ENCODE assay signal across 9 cellular contexts in genomic region chr11:17476317-17477083, GRCh38. TPM values are rescaled to one million over a fixed set of nuclear protein-coding genes. Genes with fewer than 3 reads are reported as not detected.
A peak's percentile ranks its signal among the peaks of the same experiment; 100 is the strongest.
DNase-seq lines count a peak whose midpoint lies in the region; ATAC-seq and TF ChIP-seq lines count a peak whose summit lies in the region.
"Had no signal": no experiment of that assay in that cellular context is flagged by ENCODE, and none has a peak within 500 bp of the region (broad histone marks: within the 10 kb centered on the region; RNA-seq: fewer than 3 reads in every experiment).

ABCC8 (minus strand) TSS chr11:17476845; CDS start chr11:17476776, 69 bp downstream.

- peaks cover 31% of the 10 kb centered on the region for H3K27me3 Mint-ChIP-seq in activated naive CD8-positive, alpha-beta T cell
- peaks cover 63% of the 10 kb centered on the region for H3K27me3 Mint-ChIP-seq in activated naive CD8-positive, alpha-beta T cell treated with anti-CD3 and anti-CD28 coated beads, Interleukin-2, amount 50 U/mL, for 24 hours
- H3K27me3 Mint-ChIP-seq in activated naive CD8-positive, alpha-beta T cell treated with anti-CD3 and anti-CD28 coated beads, Interleukin-2, amount 10 ng/mL, durations not matched to agents 7 days and 5 days, result peaks cover 83% of the 10 kb centered on the region

- no peak within 1 kb of the TSS for H3K27ac Mint-ChIP-seq in activated naive CD8-positive, alpha-beta T cell
- no peak within 1 kb of the TSS for H3K27ac Mint-ChIP-seq in activated naive CD8-positive, alpha-beta T cell treated with anti-CD3 and anti-CD28 coated beads, Interleukin-2, amount 50 U/mL, for 24 hours
- H3K27ac Mint-ChIP-seq in activated naive CD8-positive, alpha-beta T cell treated with anti-CD3 and anti-CD28 coated beads, Interleukin-2, amount 10 ng/mL, durations not matched to agents 7 days and 5 days, result no peak within 1 kb of the TSS

- no peak for TF ChIP-seq CTCF in lower lobe of right lung (IDR thresholded peaks at IDR 0.05)

- intact Hi-C loops in lower lobe of right lung (cut with DNase I), result no loop called here

- H3K36me3 Mint-ChIP-seq in activated naive CD8-positive, alpha-beta T cell, result no peaks in the 10 kb centered on the region
- H3K36me3 Mint-ChIP-seq in activated naive CD8-positive, alpha-beta T cell treated with anti-CD3 and anti-CD28 coated beads, Interleukin-2, amount 50 U/mL, for 24 hours (ENCODE audit: low read depth), result no peaks in the 10 kb centered on the region
- no peaks in the 10 kb centered on the region for H3K36me3 Mint-ChIP-seq in activated naive CD8-positive, alpha-beta T cell treated with anti-CD3 and anti-CD28 coated beads, Interleukin-2, amount 10 ng/mL, durations not matched to agents 7 days and 5 days

- DNase-seq in activated naive CD8-positive, alpha-beta T cell treated with anti-CD3 and anti-CD28 coated beads, Interleukin-2, amount 50 U/mL, for 24 hours, result no peak
- no peak for DNase-seq in activated naive CD8-positive, alpha-beta T cell treated with anti-CD3 and anti-CD28 coated beads, Interleukin-2, amount 10 ng/mL, durations not matched to agents 7 days and 5 days
- DNase-seq in lower lobe of right lung (no peak), ureter (ENCODE audit: low spot score) (no peak), COLO829 (ENCODE audit: low spot score) (no peak)
- DNase-seq in effector CD8-positive, alpha-beta T cell (lab: John Stamatoyannopoulos, UW), result no peak
- DNase-seq: cortex of kidney had no signal

- H3K36me3 ChIP-seq in lower lobe of right lung, result no peaks in the 10 kb centered on the region

- peak within 1 kb of the TSS; percentile 20 for H3K4me3 Mint-ChIP-seq in activated naive CD8-positive, alpha-beta T cell
- no peak within 1 kb of the TSS for H3K4me3 Mint-ChIP-seq in activated naive CD8-positive, alpha-beta T cell treated with anti-CD3 and anti-CD28 coated beads, Interleukin-2, amount 50 U/mL, for 24 hours
- H3K4me3 Mint-ChIP-seq in activated naive CD8-positive, alpha-beta T cell treated with anti-CD3 and anti-CD28 coated beads, Interleukin-2, amount 10 ng/mL, durations not matched to agents 7 days and 5 days, result peak within 1 kb of the TSS; percentile 65

- POLR2A ChIA-PET in activated naive CD8-positive, alpha-beta T cell treated with anti-CD3 and anti-CD28 coated beads, Interleukin-2, amount 10 ng/mL, durations not matched to agents 7 days and 5 days (lab: Charles Lee), result no interaction called here

- H3K9me3 Mint-ChIP-seq in activated naive CD8-positive, alpha-beta T cell (ENCODE audit: low read depth), result no peaks in the 10 kb centered on the region
- H3K9me3 Mint-ChIP-seq in activated naive CD8-positive, alpha-beta T cell treated with anti-CD3 and anti-CD28 coated beads, Interleukin-2, amount 50 U/mL, for 24 hours, result no peaks in the 10 kb centered on the region
- H3K9me3 Mint-ChIP-seq in activated naive CD8-positive, alpha-beta T cell treated with anti-CD3 and anti-CD28 coated beads, Interleukin-2, amount 10 ng/mL, durations not matched to agents 7 days and 5 days, result no peaks in the 10 kb centered on the region

- peaks cover 5% of the 10 kb centered on the region for H3K4me1 ChIP-seq in lower lobe of right lung

- peaks cover 51% of the 10 kb centered on the region for H3K27me3 ChIP-seq in lower lobe of right lung (ENCODE audit: low read depth)

- no peak for ATAC-seq in activated naive CD8-positive, alpha-beta T cell treated with anti-CD3 and anti-CD28 coated beads, Interleukin-2, amount 50 U/mL, for 24 hours
- ATAC-seq in activated naive CD8-positive, alpha-beta T cell treated with anti-CD3 and anti-CD28 coated beads, Interleukin-2, amount 10 ng/mL, durations not matched to agents 7 days and 5 days (ENCODE audit: low read depth), result peak; percentile 42
- ATAC-seq in lower lobe of right lung, result no peak
- no peak for ATAC-seq in HG03025 (IDR thresholded peaks at IDR 0.05; ENCODE audit: low FRiP score, unreplicated experiment)

- peak within 1 kb of the TSS; percentile 28 for H3K4me3 ChIP-seq in lower lobe of right lung

- H3K9me3 ChIP-seq in lower lobe of right lung, result no peaks in the 10 kb centered on the region

- no peak within 1 kb of the TSS for H3K27ac ChIP-seq in lower lobe of right lung

- peaks cover 4% of the 10 kb centered on the region for H3K4me1 Mint-ChIP-seq in activated naive CD8-positive, alpha-beta T cell (ENCODE audit: low read depth)
- peaks cover 2% of the 10 kb centered on the region for H3K4me1 Mint-ChIP-seq in activated naive CD8-positive, alpha-beta T cell treated with anti-CD3 and anti-CD28 coated beads, Interleukin-2, amount 50 U/mL, for 24 hours
- H3K4me1 Mint-ChIP-seq in activated naive CD8-positive, alpha-beta T cell treated with anti-CD3 and anti-CD28 coated beads, Interleukin-2, amount 10 ng/mL, durations not matched to agents 7 days and 5 days, result peaks cover 7% of the 10 kb centered on the region

RNA-seq across cellular contexts. Expression of gene ABCC8, which starts in this region (rescaled TPM):
- total RNA-seq in activated naive CD8-positive, alpha-beta T cell treated with anti-CD3 and anti-CD28 coated beads, Interleukin-2, amount 10 ng/mL, durations not matched to agents 7 days and 5 days, result not detected
- total RNA-seq in lower lobe of right lung (4.9 TPM), ureter (19.4 TPM)

Comparison
In these comparisons a context has a peak if more than half of its experiments do, and no peak if none do; other contexts are left out.
1. Peak in ATAC-seq in activated naive CD8-positive, alpha-beta T cell treated with anti-CD3 and anti-CD28 coated beads, Interleukin-2, amount 10 ng/mL, durations not matched to agents 7 days and 5 days; RNA of the gene not detected or under 1 TPM.